ENCODE assay signal across 15 cellular contexts in genomic region chr3:142787719-142788118, GRCh38.
"Had no signal": no experiment of that assay in that cellular context is flagged by ENCODE, and none has a peak within 500 bp of the region (broad histone marks: within the 10 kb centered on the region; RNA-seq: fewer than 3 reads in every experiment).

No MANE protein-coding gene starts in this region.

- H3K27me3 ChIP-seq: ascending aorta, breast epithelium, foreskin keratinocyte, upper lobe of right lung had no signal

- ATAC-seq: foreskin keratinocyte, sciatic nerve, upper lobe of right lung had no signal

- H3K9me3 ChIP-seq: ascending aorta, breast epithelium, thoracic aorta, upper lobe of right lung had no signal

- H3K27ac ChIP-seq: ascending aorta, breast epithelium, coronary artery, foreskin keratinocyte, thoracic aorta, upper lobe of right lung had no signal

- DNase-seq: activated CD4-positive, alpha-beta T cell treated with anti-CD3 and anti-CD28 coated beads, Interleukin-2, amount 50 U/mL, for 4 hours; activated gamma-delta T cell; foreskin keratinocyte; glutamatergic neuron; hypothalamus; nucleus accumbens; stimulated activated CD4-positive, alpha-beta T cell treated with anti-CD3 and anti-CD28 coated beads, Interleukin-4, amount 100 ng/mL, for 24 hours; T1000; upper lobe of right lung had no signal

- H3K4me1 ChIP-seq: ascending aorta, breast epithelium, foreskin keratinocyte, upper lobe of right lung had no signal

- H3K4me3 ChIP-seq: ascending aorta, breast epithelium, coronary artery, lung, thoracic aorta, upper lobe of right lung had no signal

- H3K36me3 ChIP-seq: breast epithelium, thoracic aorta, upper lobe of right lung had no signal
